ENCODE assay signal across 27 cellular contexts in the genomic region with DNA sequence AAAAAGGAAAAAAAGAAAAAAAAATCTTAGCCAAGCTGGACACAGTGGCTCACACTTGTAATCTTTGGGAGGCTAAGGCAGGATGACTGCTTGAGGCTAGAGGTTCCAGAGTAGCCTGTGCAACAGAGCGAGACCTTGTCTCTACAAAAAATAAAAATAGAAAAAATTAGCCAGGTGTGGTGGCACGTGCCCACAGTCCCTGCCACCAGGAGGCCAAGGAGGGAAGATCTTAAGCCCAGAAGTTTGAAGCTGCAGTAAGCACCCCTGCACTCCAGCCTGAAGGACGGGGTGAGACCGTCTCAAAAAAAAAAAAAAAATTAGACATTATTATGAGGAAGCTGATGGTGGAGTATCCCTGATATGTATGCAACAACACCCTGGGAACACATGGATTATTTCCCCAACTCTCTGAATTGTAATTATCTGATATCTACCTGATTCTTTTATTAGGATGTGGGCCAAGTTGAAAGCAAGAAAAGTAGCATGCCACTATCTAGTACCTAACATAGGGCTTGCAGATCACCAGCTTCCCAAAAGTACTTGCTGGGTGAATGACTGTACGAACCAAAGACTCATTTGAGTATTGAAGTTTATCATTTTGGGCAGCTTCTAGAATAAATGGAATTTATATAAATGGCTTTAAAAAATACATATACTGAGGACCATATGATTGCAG.
"Had no signal": no experiment of that assay in that cellular context is flagged by ENCODE, and none has a peak within 500 bp of the region (broad histone marks: within the 10 kb centered on the region; RNA-seq: fewer than 3 reads in every experiment).

No MANE protein-coding gene starts in this region.

- H3K36me3 Mint-ChIP-seq: activated naive CD4-positive, alpha-beta T cell treated with anti-CD3 and anti-CD28 coated beads, Interleukin-2, amount 10 ng/mL, durations not matched to agents 7 days and 5 days; activated naive CD8-positive, alpha-beta T cell treated with anti-CD3 and anti-CD28 coated beads, Interleukin-2, amount 10 ng/mL, durations not matched to agents 7 days and 5 days had no signal

- H3K36me3 ChIP-seq: adrenal gland, breast epithelium, MG63 had no signal

- H3K27ac ChIP-seq: adrenal gland, breast epithelium, KMS-11, VCaP had no signal

- H3K9me3 ChIP-seq: adrenal gland, MG63 had no signal

- H3K27me3 Mint-ChIP-seq: activated CD4-positive, alpha-beta T cell treated with anti-CD3 and anti-CD28 coated beads for 36 hours; activated naive CD4-positive, alpha-beta T cell treated with anti-CD3 and anti-CD28 coated beads, Interleukin-2, amount 10 ng/mL, durations not matched to agents 7 days and 5 days had no signal

- H3K4me3 Mint-ChIP-seq: activated CD4-positive, alpha-beta T cell treated with anti-CD3 and anti-CD28 coated beads for 36 hours; activated CD8-positive, alpha-beta T cell treated with anti-CD3 and anti-CD28 coated beads for 36 hours; activated naive CD4-positive, alpha-beta T cell treated with anti-CD3 and anti-CD28 coated beads, Interleukin-2, amount 10 ng/mL, durations not matched to agents 7 days and 5 days; activated naive CD8-positive, alpha-beta T cell treated with anti-CD3 and anti-CD28 coated beads, Interleukin-2, amount 10 ng/mL, durations not matched to agents 7 days and 5 days; activated T-cell treated with anti-CD3 and anti-CD28 coated beads, Interleukin-2, amount 50 U/mL, for 72 hours had no signal

- H3K4me1 ChIP-seq: breast epithelium had no signal

- H3K9me2 ChIP-seq: SK-N-SH had no signal

- H3K4me2 ChIP-seq: KMS-11, SK-N-SH had no signal

- H3K9ac ChIP-seq: KMS-11, SK-N-SH had no signal

- DNase-seq: activated CD4-positive, alpha-beta T cell treated with anti-CD3 and anti-CD28 coated beads for 36 hours; activated CD4-positive, alpha-beta T cell treated with anti-CD3 and anti-CD28 coated beads, Interleukin-2, amount 50 U/mL, for 1 hour; activated CD8-positive, alpha-beta memory T cell treated with anti-CD3 and anti-CD28 coated beads, Interleukin-2, amount 50 U/mL, for 4 hours; activated CD8-positive, alpha-beta T cell treated with anti-CD3 and anti-CD28 coated beads for 36 hours; activated gamma-delta T cell treated with Interleukin-2 at 50 U/mL for 16 hours; activated naive CD4-positive, alpha-beta T cell treated with anti-CD3 and anti-CD28 coated beads, Interleukin-2, amount 10 ng/mL, durations not matched to agents 7 days and 5 days; activated naive CD8-positive, alpha-beta T cell treated with anti-CD3 and anti-CD28 coated beads, Interleukin-2, amount 10 ng/mL, durations not matched to agents 7 days and 5 days; activated T-cell treated with anti-CD3 and anti-CD28 coated beads, Interleukin-2, amount 50 U/mL, for 72 hours; adrenal gland; aorta; caudate nucleus; MG63; MV-4-11; NCI-H1105 treated with DMSO at 0.1 percent for 48 hours; NCI-H1436 treated with DMSO at 0.1 percent for 48 hours; NCI-H187; NCI-H2081; NCI-H446; NCI-H524; RPMI8226; SK-N-SH; T-helper 1 cell had no signal

- H3K4me1 Mint-ChIP-seq: activated CD4-positive, alpha-beta T cell treated with anti-CD3 and anti-CD28 coated beads for 36 hours; activated naive CD4-positive, alpha-beta T cell treated with anti-CD3 and anti-CD28 coated beads, Interleukin-2, amount 10 ng/mL, durations not matched to agents 7 days and 5 days; activated naive CD8-positive, alpha-beta T cell treated with anti-CD3 and anti-CD28 coated beads, Interleukin-2, amount 10 ng/mL, durations not matched to agents 7 days and 5 days had no signal

- ATAC-seq: activated CD4-positive, alpha-beta T cell treated with anti-CD3 and anti-CD28 coated beads for 36 hours; activated CD8-positive, alpha-beta T cell treated with anti-CD3 and anti-CD28 coated beads for 36 hours; activated T-cell treated with anti-CD3 and anti-CD28 coated beads, Interleukin-2, amount 50 U/mL, for 72 hours; Right ventricle myocardium inferior had no signal

- H3K4me3 ChIP-seq: adrenal gland, breast epithelium, MG63 had no signal

- H3K27ac Mint-ChIP-seq: activated CD4-positive, alpha-beta T cell treated with anti-CD3 and anti-CD28 coated beads for 36 hours; activated CD8-positive, alpha-beta T cell treated with anti-CD3 and anti-CD28 coated beads for 36 hours; activated naive CD4-positive, alpha-beta T cell treated with anti-CD3 and anti-CD28 coated beads, Interleukin-2, amount 10 ng/mL, durations not matched to agents 7 days and 5 days; activated naive CD8-positive, alpha-beta T cell treated with anti-CD3 and anti-CD28 coated beads, Interleukin-2, amount 10 ng/mL, durations not matched to agents 7 days and 5 days; activated T-cell treated with anti-CD3 and anti-CD28 coated beads, Interleukin-2, amount 50 U/mL, for 72 hours; activated T-helper 2 cell treated with anti-CD3 and anti-CD28 coated beads, Interferon-gamma antibody, Interleukin-2, Interleukin-4, amounts not matched to agents 10 μg/mL and 5 μg/mL and 100 μg/mL, durations not matched to agents 14 hours and 24 hours and 36 hours had no signal

- H3K9me3 Mint-ChIP-seq: activated CD8-positive, alpha-beta T cell treated with anti-CD3 and anti-CD28 coated beads for 36 hours; activated naive CD4-positive, alpha-beta T cell treated with anti-CD3 and anti-CD28 coated beads, Interleukin-2, amount 10 ng/mL, durations not matched to agents 7 days and 5 days; activated naive CD8-positive, alpha-beta T cell treated with anti-CD3 and anti-CD28 coated beads, Interleukin-2, amount 10 ng/mL, durations not matched to agents 7 days and 5 days; activated T-helper 2 cell treated with anti-CD3 and anti-CD28 coated beads, Interferon-gamma antibody, Interleukin-2, Interleukin-4, amounts not matched to agents 10 μg/mL and 5 μg/mL and 100 μg/mL, durations not matched to agents 14 hours and 24 hours and 36 hours had no signal

- H3K27me3 ChIP-seq: adrenal gland, breast epithelium, MG63 had no signal
